Comparison of ENCODE assay signal across 27 cellular contexts in the genomic region with DNA sequence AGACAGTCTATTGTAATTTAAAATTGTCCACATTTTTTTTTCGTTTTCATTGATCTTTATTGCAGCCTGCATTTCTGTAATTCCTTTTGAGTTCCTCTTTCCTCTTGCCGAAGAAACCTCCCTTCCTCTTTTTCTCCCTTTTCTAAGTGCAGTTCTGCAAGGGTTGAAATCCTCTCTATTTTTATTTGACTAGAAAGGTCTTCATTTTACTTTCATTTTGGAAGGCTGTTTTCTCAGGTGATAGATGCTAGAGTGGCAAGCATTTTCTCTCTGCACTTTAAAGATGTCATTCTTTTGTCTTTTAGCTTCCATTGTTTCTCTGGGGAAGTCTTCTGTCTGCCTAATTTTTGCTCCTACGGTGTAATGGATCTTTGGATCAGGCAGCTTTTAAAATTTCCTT.
DNase-seq lines count a peak whose midpoint lies in the region; ATAC-seq and TF ChIP-seq lines count a peak whose summit lies in the region.
"Had no signal": no experiment of that assay in that cellular context is flagged by ENCODE, and none has a peak within 500 bp of the region (broad histone marks: within the 10 kb centered on the region; RNA-seq: fewer than 3 reads in every experiment).

No MANE protein-coding gene starts in this region.

- peak overlapping the region in 5 of 7 donors; percentile 15 to 86 (median 41) for H3K27ac Mint-ChIP-seq in CD14-positive monocyte
- H3K27ac Mint-ChIP-seq: activated B cell treated with CpG ODN at 0.5 μM for 24 hours; activated naive CD4-positive, alpha-beta T cell treated with anti-CD3 and anti-CD28 coated beads, Interleukin-2, amount 50 U/mL, for 72 hours; activated T-helper 1 cell treated with anti-CD3 and anti-CD28 coated beads, Interleukin-12 subunit alpha, Interleukin-12 subunit beta, Interleukin-2, Interleukin-4 antibody, amounts not matched to agents 30 ng/mL and 10 ng/mL and 1 ng/mL, durations not matched to agents 14 hours and 24 hours and 36 hours; endodermal cell; natural killer cell treated with Interleukin-12 subunit alpha and Interleukin-12 subunit beta and Interleukin-15 and Interleukin-18, amount 100 ng/mL, for 72 hours had no signal

- H3K36me3 ChIP-seq in A673 (ENCODE audit: insufficient read depth, low read length, poor library complexity, severe bottlenecking): no peaks in the 10 kb centered on the region
- H3K36me3 ChIP-seq: esophagus squamous epithelium, ovary, right atrium auricular region had no signal

- no peak for ATAC-seq in HG03175 (IDR thresholded peaks at IDR 0.05; ENCODE audit: unreplicated experiment)
- ATAC-seq: activated naive CD4-positive, alpha-beta T cell treated with anti-CD3 and anti-CD28 coated beads, Interleukin-2, amount 50 U/mL, for 72 hours; natural killer cell treated with Interleukin-12 subunit alpha and Interleukin-12 subunit beta and Interleukin-15 and Interleukin-18, amount 100 ng/mL, for 72 hours had no signal

- intact Hi-C loops in CD14-positive monocyte (cut with micrococcal nuclease) (no loop called here), A673 (cut with micrococcal nuclease; ENCODE audit: unreplicated experiment) (loop anchor here (10.0 kb wide), 1 partner anchor 61 kb away; no protein-coding TSS in a partner anchor)

- H3K4me1 ChIP-seq in A673 (ENCODE audit: insufficient read depth, low read length, poor library complexity, severe bottlenecking): peaks cover 11% of the 10 kb centered on the region

- CTCF ChIA-PET in A673 (lab: Charles Lee): no interaction called here

- H3K27me3 ChIP-seq in A673 (replicated peaks; ENCODE audit: insufficient read depth, low read depth, low read length, poor library complexity): no peaks in the 10 kb centered on the region
- H3K27me3 ChIP-seq: esophagus squamous epithelium, ovary, right atrium auricular region, testis had no signal

- H3K4me3 Mint-ChIP-seq in CD14-positive monocyte: peak overlapping the region in 1 of 2 donors; percentile 76
- H3K4me3 Mint-ChIP-seq: activated B cell treated with CpG ODN at 0.5 μM for 24 hours; activated T-helper 1 cell treated with anti-CD3 and anti-CD28 coated beads, Interleukin-12 subunit alpha, Interleukin-12 subunit beta, Interleukin-2, Interleukin-4 antibody, amounts not matched to agents 30 ng/mL and 10 ng/mL and 1 ng/mL, durations not matched to agents 14 hours and 24 hours and 36 hours; endodermal cell; natural killer cell treated with Interleukin-12 subunit alpha and Interleukin-12 subunit beta and Interleukin-15 and Interleukin-18, amount 100 ng/mL, for 72 hours had no signal

- peaks cover 18% of the 10 kb centered on the region for H3K4me1 Mint-ChIP-seq in CD14-positive monocyte

- no TSS peak for BruUV-seq in A673 (replicated peaks; lab: Mats Ljungman, UMichigan)

- peaks cover 0 to 3% (median 0%) of the 10 kb centered on the region in 3 donors for H3K27me3 Mint-ChIP-seq in CD14-positive monocyte (ENCODE audit: low read depth in 3 of 3)
- H3K27me3 Mint-ChIP-seq: activated B cell treated with CpG ODN at 0.5 μM for 24 hours had no signal

- H3K9me3 Mint-ChIP-seq in CD14-positive monocyte: peaks cover 0 to 2% (median 0%) of the 10 kb centered on the region in 7 donors
- H3K9me3 Mint-ChIP-seq: activated B cell treated with CpG ODN at 0.5 μM for 24 hours; activated naive CD4-positive, alpha-beta T cell treated with anti-CD3 and anti-CD28 coated beads, Interleukin-2, amount 50 U/mL, for 72 hours; activated T-helper 1 cell treated with anti-CD3 and anti-CD28 coated beads, Interleukin-12 subunit alpha, Interleukin-12 subunit beta, Interleukin-2, Interleukin-4 antibody, amounts not matched to agents 30 ng/mL and 10 ng/mL and 1 ng/mL, durations not matched to agents 14 hours and 24 hours and 36 hours; natural killer cell treated with Interleukin-12 subunit alpha and Interleukin-12 subunit beta and Interleukin-15 and Interleukin-18, amount 100 ng/mL, for 72 hours had no signal

- no peak overlapping the region for H3K4me3 ChIP-seq in A673 (ENCODE audit: low read depth, low read length, poor library complexity, severe bottlenecking)
- H3K4me3 ChIP-seq: esophagus squamous epithelium, ovary, right atrium auricular region had no signal

- POLR2A ChIA-PET in A673 (lab: Charles Lee; ENCODE audit: low non-redundant PET): no interaction called here

- no peaks in the 10 kb centered on the region for H3K36me3 Mint-ChIP-seq in CD14-positive monocyte
- H3K36me3 Mint-ChIP-seq: activated naive CD4-positive, alpha-beta T cell treated with anti-CD3 and anti-CD28 coated beads, Interleukin-2, amount 50 U/mL, for 72 hours; natural killer cell treated with Interleukin-12 subunit alpha and Interleukin-12 subunit beta and Interleukin-15 and Interleukin-18, amount 100 ng/mL, for 72 hours had no signal

- TF ChIP-seq CTCF in CD14-positive monocyte (IDR thresholded peaks at IDR 0.05): no peak
- TF ChIP-seq CTCF in A673 (conservative IDR thresholded peaks at IDR 0.05; ENCODE audit: low read depth, low read length): no peak

- H3K9me3 ChIP-seq in A673 (ENCODE audit: low read depth, low read length, poor library complexity, severe bottlenecking): no peaks in the 10 kb centered on the region
- H3K9me3 ChIP-seq: esophagus squamous epithelium, ovary, right atrium auricular region, testis had no signal

- H3K27ac ChIP-seq in A673 (ENCODE audit: low read depth, low read length, poor library complexity, severe bottlenecking): no peak overlapping the region
- H3K27ac ChIP-seq: C4-2B, esophagus squamous epithelium, ovary, right atrium auricular region, testis had no signal

- DNase-seq in CD14-positive monocyte (ENCODE audit: low spot score) (no peak), MV-4-11 (lab: John Stamatoyannopoulos, UW) (peak; percentile 91), SIG-M5 treated with dmso at 0.1 percent for 504 hours (lab: John Stamatoyannopoulos, UW; ENCODE audit: unreplicated experiment) (peak; percentile 85), germinal center (ENCODE audit: low spot score) (peak; percentile 15), iPS-NIHi7 (ENCODE audit: extremely low spot score) (no peak), NCI-H1092 (lab: John Stamatoyannopoulos, UW) (no peak), A673 (ENCODE audit: low spot score) (no peak)
- DNase-seq: activated B cell treated with CpG ODN at 0.5 μM for 24 hours; activated CD4-positive, alpha-beta T cell treated with anti-CD3 and anti-CD28 coated beads, Interleukin-2, amount 50 U/mL, for 4 hours; anterior cingulate cortex; cortex of kidney; endodermal cell; esophagus squamous epithelium; hypothalamus; NCI-H1092 treated with DMSO at 0.1 percent for 48 hours; NCI-H2029 treated with DMSO at 0.1 percent for 48 hours; NCI-H446 treated with DMSO at 0.1 percent for 48 hours; ovary; stimulated activated CD4-positive, alpha-beta T cell treated with anti-CD3 and anti-CD28 coated beads, Interleukin-4, amount 100 ng/mL, for 24 hours; stimulated activated naive CD4-positive, alpha-beta T cell treated with Interleukin-2 at 50 U/mL for 16 hours; testis had no signal

Comparison
In these comparisons a context has a peak if more than half of its experiments do, and no peak if none do; other contexts are left out.
1. DNase-seq: peak in MV-4-11 (single experiment), SIG-M5 treated with dmso at 0.1 percent for 504 hours (single experiment) and germinal center (single experiment); none in CD14-positive monocyte (single experiment), iPS-NIHi7 (single experiment), NCI-H1092 (single experiment) and A673 (single experiment).